24 cellular contexts compared by ENCODE assay signal in the genomic region with DNA sequence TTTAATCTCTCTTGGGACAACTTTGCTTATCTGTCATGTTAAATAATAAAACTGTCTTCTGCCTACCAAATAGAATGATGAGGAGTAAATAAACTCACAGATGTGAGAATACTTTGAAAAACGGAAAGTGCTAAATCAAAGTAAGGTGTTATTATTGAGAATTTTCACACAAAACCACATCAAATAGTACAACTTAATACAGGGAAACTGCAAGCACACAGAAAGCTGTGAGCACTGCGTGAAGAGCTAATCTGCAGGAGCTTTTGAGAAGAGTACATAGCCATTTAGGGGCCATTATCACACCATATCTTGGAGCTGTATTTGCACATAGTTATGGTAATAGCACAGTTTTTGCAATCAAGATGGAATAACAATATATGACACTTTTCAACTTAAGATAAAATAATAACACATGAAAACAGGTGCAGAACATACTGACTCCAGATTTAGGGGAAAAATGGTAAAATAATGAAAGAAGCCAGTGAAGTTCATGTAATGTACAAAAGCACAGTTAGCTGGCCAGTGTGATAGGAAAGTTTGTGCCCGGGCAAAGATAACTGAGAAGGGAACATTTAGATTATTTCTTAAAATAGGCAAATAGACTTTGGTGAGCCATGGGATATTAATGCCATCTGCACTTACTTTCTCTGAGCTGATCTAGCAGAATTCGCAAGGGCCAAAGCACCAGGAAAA.
"Had no signal": no experiment of that assay in that cellular context is flagged by ENCODE, and none has a peak within 500 bp of the region (broad histone marks: within the 10 kb centered on the region; RNA-seq: fewer than 3 reads in every experiment).

No MANE protein-coding gene starts in this region.

- H3K27ac ChIP-seq: epithelial cell of prostate, esophagus muscularis mucosa, gastroesophageal sphincter, lower lobe of right lung, neural progenitor cell, pancreas, right lobe of liver, suprapubic skin, thyroid gland had no signal

- H3K9ac ChIP-seq: neural progenitor cell had no signal

- H3K36me3 ChIP-seq: lower lobe of right lung, neural progenitor cell, pancreas, right lobe of liver, suprapubic skin, thyroid gland had no signal

- H3K36me3 Mint-ChIP-seq: memory B cell; natural killer cell treated with Interleukin-12 subunit alpha and Interleukin-12 subunit beta and Interleukin-15 and Interleukin-18, amount 100 ng/mL, for 72 hours; neural progenitor cell; stimulated activated effector memory CD8-positive, alpha-beta T cell treated with anti-CD3 and anti-CD28 coated beads, Interleukin-12 subunit alpha, Interleukin-12 subunit beta, amount 100 ng/mL, for 72 hours had no signal

- DNase-seq: effector memory CD8-positive, alpha-beta T cell; glutamatergic neuron; islet precursor cell; lower lobe of right lung; nucleus accumbens; pancreas; right lobe of liver; stimulated activated CD4-positive, alpha-beta T cell treated with anti-CD3 and anti-CD28 coated beads, Interleukin-4, amount 100 ng/mL, for 1 hour; stimulated activated CD8-positive, alpha-beta memory T cell treated with anti-CD3 and anti-CD28 coated beads, Interleukin-4, amount 100 ng/mL, for 48 hours; stimulated activated naive CD8-positive, alpha-beta T cell treated with anti-CD3 and anti-CD28 coated beads, Interleukin-15, Interleukin-2, amounts not matched to agents 100 U/mL and 50 U/mL, for 24 hours; thyroid gland had no signal

- H3K4me2 ChIP-seq: neural progenitor cell had no signal

- ATAC-seq: effector memory CD8-positive, alpha-beta T cell; gastroesophageal sphincter; left lobe of liver; lower lobe of right lung; natural killer cell treated with Interleukin-12 subunit alpha and Interleukin-12 subunit beta and Interleukin-15 and Interleukin-18, amount 100 ng/mL, for 72 hours; right lobe of liver; stimulated activated effector memory CD8-positive, alpha-beta T cell treated with anti-CD3 and anti-CD28 coated beads, Interleukin-12 subunit alpha, Interleukin-12 subunit beta, amount 100 ng/mL, for 72 hours; stimulated activated naive CD8-positive, alpha-beta T cell treated with anti-CD3 and anti-CD28 coated beads, Interleukin-15, Interleukin-2, amounts not matched to agents 100 U/mL and 50 U/mL, for 24 hours had no signal

- H3K4me1 ChIP-seq: lower lobe of right lung, neural progenitor cell, pancreas, right lobe of liver, suprapubic skin, thyroid gland had no signal

- H3K4me1 Mint-ChIP-seq: memory B cell; mesothelial cell of epicardium; stimulated activated effector memory CD8-positive, alpha-beta T cell treated with anti-CD3 and anti-CD28 coated beads, Interleukin-12 subunit alpha, Interleukin-12 subunit beta, amount 100 ng/mL, for 72 hours had no signal

- H3K4me3 Mint-ChIP-seq: dendritic cell treated with granulocyte-macrophage colony-stimulating factor and Interleukin-4, amounts not matched to agents 40 ng/mL and 50 ng/mL, for 4 days; effector memory CD8-positive, alpha-beta T cell; memory B cell; mesothelial cell of epicardium; natural killer cell treated with Interleukin-12 subunit alpha and Interleukin-12 subunit beta and Interleukin-15 and Interleukin-18, amount 100 ng/mL, for 72 hours; neural progenitor cell; stimulated activated effector memory CD8-positive, alpha-beta T cell treated with anti-CD3 and anti-CD28 coated beads, Interleukin-12 subunit alpha, Interleukin-12 subunit beta, amount 100 ng/mL, for 72 hours; type B pancreatic cell had no signal

- H3K27me3 Mint-ChIP-seq: dendritic cell treated with granulocyte-macrophage colony-stimulating factor and Interleukin-4, amounts not matched to agents 40 ng/mL and 50 ng/mL, for 4 days; effector memory CD8-positive, alpha-beta T cell; memory B cell; natural killer cell treated with Interleukin-12 subunit alpha and Interleukin-12 subunit beta and Interleukin-15 and Interleukin-18, amount 100 ng/mL, for 72 hours; type B pancreatic cell had no signal

- H3K27ac Mint-ChIP-seq: dendritic cell treated with granulocyte-macrophage colony-stimulating factor and Interleukin-4, amounts not matched to agents 40 ng/mL and 50 ng/mL, for 4 days; memory B cell; mesothelial cell of epicardium; natural killer cell treated with Interleukin-12 subunit alpha and Interleukin-12 subunit beta and Interleukin-15 and Interleukin-18, amount 100 ng/mL, for 72 hours; neural progenitor cell; progenitor cell of endocrine pancreas; stimulated activated effector memory CD8-positive, alpha-beta T cell treated with anti-CD3 and anti-CD28 coated beads, Interleukin-12 subunit alpha, Interleukin-12 subunit beta, amount 100 ng/mL, for 72 hours; type B pancreatic cell had no signal

- H3K27me3 ChIP-seq: esophagus muscularis mucosa, gastroesophageal sphincter, neural progenitor cell, pancreas, right lobe of liver, suprapubic skin, thyroid gland had no signal

- H2AFZ ChIP-seq: neural progenitor cell had no signal

- H3K9me3 Mint-ChIP-seq: dendritic cell treated with granulocyte-macrophage colony-stimulating factor and Interleukin-4, amounts not matched to agents 40 ng/mL and 50 ng/mL, for 4 days; effector memory CD8-positive, alpha-beta T cell; memory B cell; natural killer cell treated with Interleukin-12 subunit alpha and Interleukin-12 subunit beta and Interleukin-15 and Interleukin-18, amount 100 ng/mL, for 72 hours; neural progenitor cell; stimulated activated effector memory CD8-positive, alpha-beta T cell treated with anti-CD3 and anti-CD28 coated beads, Interleukin-12 subunit alpha, Interleukin-12 subunit beta, amount 100 ng/mL, for 72 hours; type B pancreatic cell had no signal

- H3K4me3 ChIP-seq: esophagus muscularis mucosa, gastroesophageal sphincter, lower lobe of right lung, neural progenitor cell, pancreas, right lobe of liver, suprapubic skin, thyroid gland had no signal

- H3K9me3 ChIP-seq: esophagus muscularis mucosa, gastroesophageal sphincter, lower lobe of right lung, pancreas, right lobe of liver, suprapubic skin, thyroid gland had no signal
